18 cellular contexts compared by ENCODE assay signal in genomic region chr12:19447386-19447785, GRCh38.
"Had no signal": no experiment of that assay in that cellular context is flagged by ENCODE, and none has a peak within 500 bp of the region (broad histone marks: within the 10 kb centered on the region; RNA-seq: fewer than 3 reads in every experiment).

No MANE protein-coding gene starts in this region.

- ATAC-seq: activated naive CD4-positive, alpha-beta T cell treated with anti-CD3 and anti-CD28 coated beads, Interleukin-2, amount 50 U/mL, for 72 hours; body of pancreas; esophagus mucosa; left ventricle myocardium superior; sciatic nerve had no signal

- H3K27ac Mint-ChIP-seq: activated T-cell treated with anti-CD3 and anti-CD28 coated beads, Interleukin-2, amount 50 U/mL, for 24 hours; stimulated activated naive CD8-positive, alpha-beta T cell treated with anti-CD3 and anti-CD28 coated beads, Interleukin-15, Interleukin-2, amounts not matched to agents 100 ng/mL and 50 ng/mL, for 24 hours had no signal

- FAIRE-seq: colon, endometrium had no signal

- H3K4me3 Mint-ChIP-seq: activated T-cell treated with anti-CD3 and anti-CD28 coated beads, Interleukin-2, amount 50 U/mL, for 24 hours; neural crest cell; stimulated activated naive CD8-positive, alpha-beta T cell treated with anti-CD3 and anti-CD28 coated beads, Interleukin-15, Interleukin-2, amounts not matched to agents 100 ng/mL and 50 ng/mL, for 24 hours had no signal

- H3K9me3 Mint-ChIP-seq: activated naive CD4-positive, alpha-beta T cell treated with anti-CD3 and anti-CD28 coated beads, Interleukin-2, amount 50 U/mL, for 72 hours; activated T-cell treated with anti-CD3 and anti-CD28 coated beads, Interleukin-2, amount 50 U/mL, for 24 hours; neural crest cell; stimulated activated naive CD8-positive, alpha-beta T cell treated with anti-CD3 and anti-CD28 coated beads, Interleukin-15, Interleukin-2, amounts not matched to agents 100 ng/mL and 50 ng/mL, for 24 hours had no signal

- H3K27me3 Mint-ChIP-seq: activated T-cell treated with anti-CD3 and anti-CD28 coated beads, Interleukin-2, amount 50 U/mL, for 24 hours; stimulated activated naive CD8-positive, alpha-beta T cell treated with anti-CD3 and anti-CD28 coated beads, Interleukin-15, Interleukin-2, amounts not matched to agents 100 ng/mL and 50 ng/mL, for 24 hours had no signal

- H3K4me3 ChIP-seq: body of pancreas, spleen, testis had no signal

- H3K27me3 ChIP-seq: body of pancreas, spleen, testis had no signal

- H3K9me3 ChIP-seq: body of pancreas, spleen, testis had no signal

- H3K27ac ChIP-seq: body of pancreas, spleen had no signal

- DNase-seq: activated CD4-positive, alpha-beta T cell treated with anti-CD3 and anti-CD28 coated beads, Interleukin-2, amount 50 U/mL, for 48 hours; activated effector memory CD4-positive, alpha-beta T cell treated with Interleukin-2 at 50 U/mL for 16 hours; activated T-cell treated with anti-CD3 and anti-CD28 coated beads, Interleukin-2, amount 50 U/mL, for 24 hours; amygdala; body of pancreas; caudate nucleus; kidney glomerular epithelial cell; left ventricle myocardium superior; mesenchymal stem cell; spleen; testis had no signal
